In genomic region chr19:19865750-19866598, GRCh38 we compare ENCODE assay signal across 8 cellular contexts. TPM values are rescaled to one million over a fixed set of nuclear protein-coding genes. Genes with fewer than 3 reads are reported as not detected.
A peak's percentile ranks its signal among the peaks of the same experiment; 100 is the strongest.
DNase-seq lines count a peak whose midpoint lies in the region; ATAC-seq and TF ChIP-seq lines count a peak whose summit lies in the region.

Gene ZNF253 (plus strand): TSS chr19:19865882. CDS start chr19:19865997, 115 bp downstream.

- intact Hi-C loops in Right ventricle myocardium superior (cut with DNase I) (no loop called here), ovary (cut with DNase I) (no loop called here), thyroid gland (cut with DNase I) (no loop called here)

- peaks cover 53% of the 10 kb centered on the region for H3K79me2 ChIP-seq in SU-DHL-6 (ENCODE audit: insufficient read depth, low read length)

- peaks cover 24% of the 10 kb centered on the region for H3K36me3 Mint-ChIP-seq in activated naive CD8-positive, alpha-beta T cell treated with anti-CD3 and anti-CD28 coated beads, Interleukin-2, amount 10 ng/mL, durations not matched to agents 7 days and 5 days

- no peaks in the 10 kb centered on the region for H3K9me2 ChIP-seq in SU-DHL-6 (replicated peaks; ENCODE audit: insufficient read depth, low read length)

- no peak for TF ChIP-seq EP300 in ovary (IDR thresholded peaks at IDR 0.05)

- H3K27me3 ChIP-seq in SU-DHL-6 (ENCODE audit: low read length) (no peaks in the 10 kb centered on the region), ovary (no peaks in the 10 kb centered on the region), thyroid gland (no peaks in the 10 kb centered on the region)

- H3K27me3 Mint-ChIP-seq in activated naive CD8-positive, alpha-beta T cell treated with anti-CD3 and anti-CD28 coated beads, Interleukin-2, amount 10 ng/mL, durations not matched to agents 7 days and 5 days: no peaks in the 10 kb centered on the region

- H3K27ac ChIP-seq in SU-DHL-6 (ENCODE audit: low read depth, low read length) (peak within 1 kb of the TSS; percentile 92), ovary (peak within 1 kb of the TSS; percentile 50 to 86), thyroid gland (peak within 1 kb of the TSS; percentile 79 to 87 (median 80))

- peak; percentile 97 for ATAC-seq in HG02610 (IDR thresholded peaks at IDR 0.05; ENCODE audit: unreplicated experiment)
- peak; percentile 93 for ATAC-seq in activated naive CD8-positive, alpha-beta T cell treated with anti-CD3 and anti-CD28 coated beads, Interleukin-2, amount 10 ng/mL, durations not matched to agents 7 days and 5 days (ENCODE audit: low read depth)
- peak; percentile 99 for ATAC-seq in Right ventricle myocardium superior (ENCODE audit: poor library complexity)

- peaks cover 14% of the 10 kb centered on the region for H3K4me1 Mint-ChIP-seq in activated naive CD8-positive, alpha-beta T cell treated with anti-CD3 and anti-CD28 coated beads, Interleukin-2, amount 10 ng/mL, durations not matched to agents 7 days and 5 days

- H3K4me1 ChIP-seq in ovary (ENCODE audit: insufficient read depth) (peaks cover 6% of the 10 kb centered on the region), thyroid gland (peaks cover 17 to 19% of the 10 kb centered on the region in 2 donors)

- peak within 1 kb of the TSS; percentile 79 for H2AFZ ChIP-seq in SU-DHL-6 (ENCODE audit: low read depth, low read length, severe bottlenecking)

- TF ChIP-seq CTCF in SU-DHL-6 (IDR thresholded peaks at IDR 0.05; ENCODE audit: insufficient read depth, low read length, poor library complexity, severe bottlenecking): no peak
- no peak for TF ChIP-seq CTCF in ovary (IDR thresholded peaks at IDR 0.05)
- TF ChIP-seq CTCF in thyroid gland (IDR thresholded peaks at IDR 0.05): peak in 1 of 6 experiments; percentile 8

- H4K20me1 ChIP-seq in SU-DHL-6 (ENCODE audit: low read depth, low read length): no peaks in the 10 kb centered on the region

- DNase-seq in NCI-H1105 treated with DMSO at 0.1 percent for 48 hours (lab: John Stamatoyannopoulos, UW): peak; percentile 97
- DNase-seq in activated naive CD8-positive, alpha-beta T cell treated with anti-CD3 and anti-CD28 coated beads, Interleukin-2, amount 10 ng/mL, durations not matched to agents 7 days and 5 days: peak; percentile 91
- peak; percentile 98 for DNase-seq in Right ventricle myocardium superior
- peak; percentile 95 to 97 (median 97) for DNase-seq in ovary
- DNase-seq in thyroid gland: peak; percentile 99 to 100

- TF ChIP-seq POLR2A in ovary (IDR thresholded peaks at IDR 0.05): peak; percentile 82
- peak; percentile 90 to 98 for TF ChIP-seq POLR2A in thyroid gland (IDR thresholded peaks at IDR 0.05)

- 0 to 1% (median 0%) methylated on average over 43 of the region's 43 CpGs for WGBS in ovary, 3 donors
- WGBS in thyroid gland, 2 donors: 0% methylated on average over 41 to 43 of the region's 43 CpGs

- POLR2A ChIA-PET in activated naive CD8-positive, alpha-beta T cell treated with anti-CD3 and anti-CD28 coated beads, Interleukin-2, amount 10 ng/mL, durations not matched to agents 7 days and 5 days (lab: Charles Lee): interaction anchor here (0.5 to 4.6 kb wide), 34 partner anchors 10 to 1493 kb away, joined by 3 to 87 read pairs (median 4); partner anchors contain the start of genes ATP13A1, NDUFA13, TSSK6 and ZNF101

- H3K4me3 ChIP-seq in GM08714 (ENCODE audit: low read length) (peak within 1 kb of the TSS; percentile 77), SU-DHL-6 (ENCODE audit: insufficient read depth, low read length, poor library complexity, severe bottlenecking) (peak within 1 kb of the TSS; percentile 98), ovary (peak within 1 kb of the TSS; percentile 78), thyroid gland (replicated peaks in 1 of 3) (peak within 1 kb of the TSS; percentile 44 to 83 (median 52))

- 0 out of 2 replicates have a peak, but pooled peaks cover 13% of the 10 kb centered on the region for H3K36me3 ChIP-seq in SU-DHL-6 (ENCODE audit: low read length)
- no peaks in the 10 kb centered on the region for H3K36me3 ChIP-seq in ovary
- H3K36me3 ChIP-seq in thyroid gland: no peaks in the 10 kb centered on the region

- H3K4me3 Mint-ChIP-seq in activated naive CD8-positive, alpha-beta T cell treated with anti-CD3 and anti-CD28 coated beads, Interleukin-2, amount 10 ng/mL, durations not matched to agents 7 days and 5 days: peak within 1 kb of the TSS; percentile 97

- peak within 1 kb of the TSS; percentile 98 for H3K27ac Mint-ChIP-seq in activated naive CD8-positive, alpha-beta T cell treated with anti-CD3 and anti-CD28 coated beads, Interleukin-2, amount 10 ng/mL, durations not matched to agents 7 days and 5 days

- peaks cover 6% of the 10 kb centered on the region; the same call in 1 of the 2 replicates for H3F3A ChIP-seq in SU-DHL-6 (ENCODE audit: insufficient read depth)

- H3K9me3 ChIP-seq in SU-DHL-6 (ENCODE audit: insufficient read depth, low read length) (no peaks in the 10 kb centered on the region), ovary (no peaks in the 10 kb centered on the region), thyroid gland (no peaks in the 10 kb centered on the region)

- H3K4me2 ChIP-seq in SU-DHL-6 (ENCODE audit: low read depth, low read length, poor library complexity, severe bottlenecking): peak within 1 kb of the TSS; percentile 85

- H3K9me3 Mint-ChIP-seq in activated naive CD8-positive, alpha-beta T cell treated with anti-CD3 and anti-CD28 coated beads, Interleukin-2, amount 10 ng/mL, durations not matched to agents 7 days and 5 days: peaks cover 10% of the 10 kb centered on the region

- H3K9ac ChIP-seq in SU-DHL-6 (ENCODE audit: low read length): peak within 1 kb of the TSS; percentile 90

RNA-seq across cellular contexts. Expression of gene ZNF253, which starts in this region (rescaled TPM):
- total RNA-seq in activated naive CD8-positive, alpha-beta T cell treated with anti-CD3 and anti-CD28 coated beads, Interleukin-2, amount 10 ng/mL, durations not matched to agents 7 days and 5 days: 10 to 100 TPM; 25.6 to 32.4 TPM
- total RNA-seq in Right ventricle myocardium superior: 6.6 TPM
- total RNA-seq in ovary: 10 to 100 TPM in 6 of 7 donors, 1 to 10 TPM in 1; 9.1 to 20.3 (median 15.1) TPM
- polyA plus RNA-seq in ovary: 10 to 100 TPM; 12.7 to 16.8 TPM
- total RNA-seq in thyroid gland: 10 to 100 TPM; 25.7 to 31.6 (median 27.2) TPM

Comparison
In these comparisons a context has a peak if more than half of its experiments do, and no peak if none do; other contexts are left out.
1. Peak in every context shown above with its lines: DNase-seq, ATAC-seq, H3K4me3 ChIP-seq and H3K27ac ChIP-seq.